In genomic region chr10:99734111-99734510, GRCh38 we compare ENCODE assay signal across 8 cellular contexts. TPM values are rescaled to one million over a fixed set of nuclear protein-coding genes. Genes with fewer than 3 reads are reported as not detected.
DNase-seq lines count a peak whose midpoint lies in the region; ATAC-seq, FAIRE-seq and TF ChIP-seq lines count a peak whose summit lies in the region.
"Not testable (repeated sequence)": the region's sequence is repeated elsewhere in the genome, so short reads cannot be mapped to it uniquely, and the experiment has no call there.

No MANE protein-coding gene starts in this region.

- not testable (repeated sequence) for BruUV-seq in Panc1 (replicated peaks; lab: Mats Ljungman, UMichigan); HepG2 (replicated peaks; lab: Mats Ljungman, UMichigan)

- H3K4me3 Mint-ChIP-seq in activated T-helper 1 cell treated with anti-CD3 and anti-CD28 coated beads, Interleukin-12 subunit alpha, Interleukin-12 subunit beta, Interleukin-2, Interleukin-4 antibody, amounts not matched to agents 30 ng/mL and 10 ng/mL and 1 ng/mL, durations not matched to agents 14 hours and 24 hours and 36 hours, result peak overlapping the region; percentile 79
- not testable (repeated sequence) for H3K4me3 Mint-ChIP-seq in chondrocyte (ENCODE audit: unreplicated experiment)
- H3K4me3 Mint-ChIP-seq in neural crest cell, result peak overlapping the region; percentile 87

- not testable (repeated sequence) for H3K9me2 ChIP-seq in DOHH2 (replicated peaks; ENCODE audit: control insufficient read depth, low read length)

- H3K27me3 ChIP-seq in BLaER1 treated with 17β-estradiol and CSF1 and Interleukin-3, amounts not matched to agents 10 nM and 100 nM; DOHH2 (ENCODE audit: control insufficient read depth, low read length); Panc1 (ENCODE audit: control insufficient read depth, insufficient read depth, low read length); HepG2 (ENCODE audit: control insufficient read depth in 1 of 2, insufficient read depth in 2 of 2, low read length in 2 of 2); suprapubic skin: not testable (repeated sequence)

- H3K4me3 ChIP-seq in BLaER1 treated with 17β-estradiol and CSF1 and Interleukin-3, amounts not matched to agents 10 nM and 100 nM; DOHH2 (ENCODE audit: low read length); HepG2 (replicated peaks in 1 of 3; ENCODE audit: insufficient read depth in 1 of 3, low read depth in 2 of 3, low read length in 3 of 3): not testable (repeated sequence)
- peak overlapping the region in 1 of 2 experiments; percentile 93; a peak in 1 of 4 replicates for H3K4me3 ChIP-seq in Panc1 (ENCODE audit: low read depth in 2 of 2, low read length in 2 of 2)
- peak overlapping the region; percentile 73 for H3K4me3 ChIP-seq in suprapubic skin

- H3K27me3 Mint-ChIP-seq in activated T-helper 1 cell treated with anti-CD3 and anti-CD28 coated beads, Interleukin-12 subunit alpha, Interleukin-12 subunit beta, Interleukin-2, Interleukin-4 antibody, amounts not matched to agents 30 ng/mL and 10 ng/mL and 1 ng/mL, durations not matched to agents 14 hours and 24 hours and 36 hours (ENCODE audit: insufficient read depth); chondrocyte (ENCODE audit: low read depth); neural crest cell (ENCODE audit: low read depth): not testable (repeated sequence)

- H3K9me3 ChIP-seq in BLaER1 treated with 17β-estradiol and CSF1 and Interleukin-3, amounts not matched to agents 10 nM and 100 nM (replicated peaks in 1 of 11), result peaks cover 2 to 18% (median 9%) of the 10 kb centered on the region in 11 experiments; a peak in 18 of 22 replicates
- H3K9me3 ChIP-seq in DOHH2 (ENCODE audit: control insufficient read depth, insufficient read depth, low read length); Panc1 (ENCODE audit: control insufficient read depth, insufficient read depth, low read depth, low read length); HepG2 (ENCODE audit: low read length); suprapubic skin: not testable (repeated sequence)

- peaks cover 18 to 34% (median 28%) of the 10 kb centered on the region in 10 experiments for H3K4me1 ChIP-seq in BLaER1 treated with 17β-estradiol and CSF1 and Interleukin-3, amounts not matched to agents 10 nM and 100 nM
- H3K4me1 ChIP-seq in DOHH2 (ENCODE audit: control insufficient read depth, low read length), result peaks cover 22% of the 10 kb centered on the region
- peaks cover 22% of the 10 kb centered on the region for H3K4me1 ChIP-seq in Panc1 (ENCODE audit: control insufficient read depth, insufficient read depth, low read length)
- H3K4me1 ChIP-seq in HepG2 (ENCODE audit: insufficient read depth, low read length), result peaks cover 30% of the 10 kb centered on the region
- H3K4me1 ChIP-seq in suprapubic skin, result peaks cover 26% of the 10 kb centered on the region

- peak overlapping the region; percentile 64 to 91 (median 84); a peak in 14 of 22 replicates for H3K4me2 ChIP-seq in BLaER1 treated with 17β-estradiol and CSF1 and Interleukin-3, amounts not matched to agents 10 nM and 100 nM
- 0 out of 2 replicates have a peak overlapping the region, but pooled peaks have one; percentile 86 for H3K4me2 ChIP-seq in DOHH2 (ENCODE audit: low read length)
- peak overlapping the region; percentile 82; the same call in 1 of the 2 replicates for H3K4me2 ChIP-seq in HepG2 (ENCODE audit: low read depth, low read length)

- H3K79me2 ChIP-seq in DOHH2 (ENCODE audit: control insufficient read depth, low read length) (peaks cover 70% of the 10 kb centered on the region), HepG2 (ENCODE audit: insufficient read depth, low read length) (peaks cover 27% of the 10 kb centered on the region)

- H2AFZ ChIP-seq in HepG2 (ENCODE audit: low read length), result not testable (repeated sequence)

- not testable (repeated sequence) for ATAC-seq in Panc1, HepG2

- WGBS in HepG2 (ENCODE audit: low lambda C conversion rate), result 97% methylated on average over 10 of the region's 10 CpGs
- 96% methylated on average over 10 of the region's 10 CpGs for WGBS in suprapubic skin

- TF ChIP-seq EP300 in HepG2 (IDR thresholded peaks at IDR 0.05; ENCODE audit: low read depth in 2 of 2, low read length in 2 of 2); HepG2 (CRISPR knock-in tag; IDR thresholded peaks at IDR 0.05; ENCODE audit: borderline replicate concordance); suprapubic skin (IDR thresholded peaks at IDR 0.05): not testable (repeated sequence)

- H4K20me1 ChIP-seq in BLaER1 treated with 17β-estradiol and CSF1 and Interleukin-3, amounts not matched to agents 10 nM and 100 nM; DOHH2 (ENCODE audit: control insufficient read depth, insufficient read depth, low read depth, low read length); HepG2 (ENCODE audit: insufficient read depth, low read length): not testable (repeated sequence)

- H3K36me3 ChIP-seq in BLaER1 treated with 17β-estradiol and CSF1 and Interleukin-3, amounts not matched to agents 10 nM and 100 nM, result peaks cover 32 to 52% (median 43%) of the 10 kb centered on the region in 11 experiments
- peaks cover 63% of the 10 kb centered on the region for H3K36me3 ChIP-seq in DOHH2 (ENCODE audit: control insufficient read depth, low read length)
- H3K36me3 ChIP-seq in Panc1 (ENCODE audit: control insufficient read depth, insufficient read depth, low read length), result peaks cover 29% of the 10 kb centered on the region
- peaks cover 3 to 13% of the 10 kb centered on the region in 2 experiments; a peak in 2 of 5 replicates for H3K36me3 ChIP-seq in HepG2 (replicated peaks in 1 of 2; ENCODE audit: control insufficient read depth in 1 of 2, insufficient read depth in 2 of 2, low read length in 2 of 2)
- peaks cover 26% of the 10 kb centered on the region for H3K36me3 ChIP-seq in suprapubic skin

- not testable (repeated sequence) for H3F3A ChIP-seq in DOHH2 (ENCODE audit: control insufficient read depth, insufficient read depth)

- H3K9ac ChIP-seq in BLaER1 treated with 17β-estradiol and CSF1 and Interleukin-3, amounts not matched to agents 10 nM and 100 nM; HepG2 (ENCODE audit: insufficient read depth, low read depth, low read length): not testable (repeated sequence)

- not testable (repeated sequence) for DNase-seq in Panc1 (ENCODE audit: low read depth, low spot score); activated T-helper 1 cell treated with anti-CD3 and anti-CD28 coated beads, Interleukin-12 subunit alpha, Interleukin-12 subunit beta, Interleukin-2, Interleukin-4 antibody, amounts not matched to agents 30 ng/mL and 10 ng/mL and 1 ng/mL, durations not matched to agents 14 hours and 24 hours and 36 hours (ENCODE audit: low spot score); chondrocyte (ENCODE audit: low spot score); HepG2 (ENCODE audit: low spot score); neural crest cell (ENCODE audit: low read depth, low spot score); suprapubic skin (ENCODE audit: low spot score in 2 of 2)

- CTCF ChIA-PET in Panc1 (lab: Charles Lee); HepG2 (lab: Yijun Ruan, JAX; ENCODE audit: low intra/inter-chr PET ratio, low total read pairs): not testable (repeated sequence)

- not testable (repeated sequence) for TF ChIP-seq CTCF in DOHH2 (IDR thresholded peaks at IDR 0.05; ENCODE audit: low read depth, low read length, poor library complexity, severe bottlenecking); Panc1 (IDR thresholded peaks at IDR 0.05); chondrocyte (IDR thresholded peaks at IDR 0.05); HepG2 (CRISPR knock-in tag; IDR thresholded peaks at IDR 0.05); neural crest cell (conservative IDR thresholded peaks at IDR 0.05); suprapubic skin (IDR thresholded peaks at IDR 0.05)

- peaks cover 38% of the 10 kb centered on the region for H3K4me1 Mint-ChIP-seq in activated T-helper 1 cell treated with anti-CD3 and anti-CD28 coated beads, Interleukin-12 subunit alpha, Interleukin-12 subunit beta, Interleukin-2, Interleukin-4 antibody, amounts not matched to agents 30 ng/mL and 10 ng/mL and 1 ng/mL, durations not matched to agents 14 hours and 24 hours and 36 hours (ENCODE audit: low read depth)
- H3K4me1 Mint-ChIP-seq in chondrocyte (ENCODE audit: low read depth) (peaks cover 18% of the 10 kb centered on the region), neural crest cell (peaks cover 21% of the 10 kb centered on the region)

- POLR2A ChIA-PET in Panc1 (lab: Charles Lee), result not testable (repeated sequence)
- POLR2A ChIA-PET in HepG2 (lab: Yijun Ruan, JAX), result interaction anchor here (0.6 to 3.7 kb wide), 5 partner anchors 21 to 112 kb away, joined by 3 to 73 read pairs (median 20); partner anchors contain the start of gene ABCC2

- intact Hi-C loops in Panc1 (cut with micrococcal nuclease; ENCODE audit: unreplicated experiment); HepG2 (cut with micrococcal nuclease; ENCODE audit: unreplicated experiment): not testable (repeated sequence)
- intact Hi-C loops in activated T-helper 1 cell treated with anti-CD3 and anti-CD28 coated beads, Interleukin-12 subunit alpha, Interleukin-12 subunit beta, Interleukin-2, Interleukin-4 antibody, amounts not matched to agents 30 ng/mL and 10 ng/mL and 1 ng/mL, durations not matched to agents 14 hours and 24 hours and 36 hours (cut with micrococcal nuclease), result loop anchor here (5.0 to 10.0 kb wide), 3 partner anchors 273 to 801 kb away; partner anchors contain the start of genes BLOC1S2, DNMBP and HIF1AN

- in situ Hi-C loops in Panc1 (cut with HindIII; ENCODE audit: low pct_unique_long_range_greater_than_20kb, low sequenced_read_pairs), result not testable (repeated sequence)
- in situ Hi-C loops in HepG2 (cut with HindIII; ENCODE audit: extremely low pct_ligation_motif_present, low pct_unique_long_range_greater_than_20kb), result loop anchor here (5.0 kb wide), 1 partner anchor 48 kb away; the partner anchor contains the start of gene ABCC2

- not testable (repeated sequence) for TF ChIP-seq RAD21 in HepG2 (CRISPR knock-in tag; IDR thresholded peaks at IDR 0.05)

- H3K27ac ChIP-seq in BLaER1 treated with 17β-estradiol and CSF1 and Interleukin-3, amounts not matched to agents 10 nM and 100 nM; DOHH2 (ENCODE audit: low read depth, low read length); HepG2 (ENCODE audit: extremely low read length, insufficient read depth, low read length); suprapubic skin: not testable (repeated sequence)
- peak overlapping the region; percentile 98 for H3K27ac ChIP-seq in Panc1 (ENCODE audit: low read length)

- not testable (repeated sequence) for TF ChIP-seq POLR2A in HepG2 (IDR thresholded peaks at IDR 0.05; ENCODE audit: insufficient read depth in 1 of 2, low read depth in 2 of 2, low read length in 2 of 2); suprapubic skin (IDR thresholded peaks at IDR 0.05)

- H3K36me3 Mint-ChIP-seq in activated T-helper 1 cell treated with anti-CD3 and anti-CD28 coated beads, Interleukin-12 subunit alpha, Interleukin-12 subunit beta, Interleukin-2, Interleukin-4 antibody, amounts not matched to agents 30 ng/mL and 10 ng/mL and 1 ng/mL, durations not matched to agents 14 hours and 24 hours and 36 hours (ENCODE audit: low read depth), result peaks cover 30% of the 10 kb centered on the region
- H3K36me3 Mint-ChIP-seq in chondrocyte (ENCODE audit: low read depth), result not testable (repeated sequence)
- peaks cover 15% of the 10 kb centered on the region for H3K36me3 Mint-ChIP-seq in neural crest cell (ENCODE audit: low read depth)

- FAIRE-seq in HepG2 (lab: Jason Lieb, UNC), result not testable (repeated sequence)

- not testable (repeated sequence) for H3K9me3 Mint-ChIP-seq in activated T-helper 1 cell treated with anti-CD3 and anti-CD28 coated beads, Interleukin-12 subunit alpha, Interleukin-12 subunit beta, Interleukin-2, Interleukin-4 antibody, amounts not matched to agents 30 ng/mL and 10 ng/mL and 1 ng/mL, durations not matched to agents 14 hours and 24 hours and 36 hours; chondrocyte (ENCODE audit: low read depth); neural crest cell

- not testable (repeated sequence) for H3K27ac Mint-ChIP-seq in activated T-helper 1 cell treated with anti-CD3 and anti-CD28 coated beads, Interleukin-12 subunit alpha, Interleukin-12 subunit beta, Interleukin-2, Interleukin-4 antibody, amounts not matched to agents 30 ng/mL and 10 ng/mL and 1 ng/mL, durations not matched to agents 14 hours and 24 hours and 36 hours; neural crest cell (ENCODE audit: unreplicated experiment)
- peak overlapping the region; percentile 2 for H3K27ac Mint-ChIP-seq in chondrocyte (ENCODE audit: unreplicated experiment)

RNA-seq across cellular contexts. Expression of gene CUTC, which starts 2.1 kb away (rescaled TPM):
- total RNA-seq in Panc1 (2021; ENCODE audit: unreplicated experiment), result 37.0 TPM
- 32.5 TPM for polyA plus RNA-seq in Panc1 (2012; ENCODE audit: insufficient read length)
- total RNA-seq in activated T-helper 1 cell treated with anti-CD3 and anti-CD28 coated beads, Interleukin-12 subunit alpha, Interleukin-12 subunit beta, Interleukin-2, Interleukin-4 antibody, amounts not matched to agents 30 ng/mL and 10 ng/mL and 1 ng/mL, durations not matched to agents 14 hours and 24 hours and 36 hours, result 42.2 and 45.4 TPM in 2 replicates
- 14.4 to 19.1 TPM (median 14.5 TPM) in 3 replicates for total RNA-seq in chondrocyte
- 25.8 and 36.5 TPM in 2 replicates for total RNA-seq in HepG2 (2016; rRNA removed; fragmentation: Illumina TruSeq; extraction: Trizol)
- total RNA-seq in HepG2 (2016; cell fraction: cytosol; rRNA removed; fragmentation: Illumina TruSeq; extraction: Trizol; ENCODE audit: low read depth), result 6.6 and 6.8 TPM in 2 replicates
- 28.5 and 37.2 TPM in 2 replicates for total RNA-seq in HepG2 (2016; cell fraction: insoluble cytoplasmic fraction; rRNA removed; fragmentation: Illumina TruSeq; extraction: Trizol)
- total RNA-seq in HepG2 (2016; cell fraction: membrane; rRNA removed; fragmentation: Illumina TruSeq; extraction: Trizol), result 10.7 and 13.4 TPM in 2 replicates
- total RNA-seq in HepG2 (2016; cell fraction: nucleus; rRNA removed; fragmentation: Illumina TruSeq; extraction: Trizol), result 17.5 and 20.5 TPM in 2 replicates
- 17.7 and 22.3 TPM in 2 replicates for polyA plus RNA-seq in HepG2 (2011; rRNA removed)
- 11.7 and 17.5 TPM in 2 replicates for polyA plus RNA-seq in HepG2 (2011; cell fraction: cytosol; rRNA removed)
- 13.6 and 18.8 TPM in 2 replicates for polyA plus RNA-seq in HepG2 (2011; cell fraction: nucleus; rRNA removed)
- polyA plus RNA-seq in HepG2 (2012), result 24.1 and 29.0 TPM in 2 replicates
- 4.9 and 6.1 TPM in 2 replicates for polyA plus RNA-seq in HepG2 (2016; cell fraction: cytosol; fragmentation: Illumina TruSeq; extraction: Trizol; ENCODE audit: low read depth)
- polyA plus RNA-seq in HepG2 (2016; cell fraction: insoluble cytoplasmic fraction; fragmentation: Illumina TruSeq; extraction: Trizol; ENCODE audit: low read depth), result 34.4 and 40.4 TPM in 2 replicates
- polyA plus RNA-seq in HepG2 (2016; cell fraction: membrane; fragmentation: Illumina TruSeq; extraction: Trizol; ENCODE audit: low read depth), result 9.0 and 10.3 TPM in 2 replicates
- 23.9 and 24.5 TPM in 2 replicates for polyA plus RNA-seq in HepG2 (2016; cell fraction: nucleus; fragmentation: Illumina TruSeq; extraction: Trizol; ENCODE audit: insufficient read depth, low read depth)
- 22.2 and 41.0 TPM in 2 replicates for polyA minus RNA-seq in HepG2 (2011; rRNA and poly(A)+ RNA removed; ENCODE audit: low replicate concordance)
- 6.5 and 6.7 TPM in 2 replicates for polyA minus RNA-seq in HepG2 (2011; cell fraction: cytosol; rRNA and poly(A)+ RNA removed)
- 30.2 and 32.3 TPM in 2 replicates for polyA minus RNA-seq in HepG2 (2011; cell fraction: nucleus; rRNA and poly(A)+ RNA removed)
- total RNA-seq in neural crest cell, result 17.6 and 17.9 TPM in 2 replicates
- 10 to 100 TPM; 10.3 to 27.4 (median 15.1) TPM for total RNA-seq in suprapubic skin

RNA-seq across cellular contexts. Expression of gene COX15, which starts 2.2 kb away (rescaled TPM):
- total RNA-seq in Panc1 (2021; ENCODE audit: unreplicated experiment) (62.9 TPM), chondrocyte (20.8 to 29.8 TPM (median 21.3 TPM) in 3 replicates), HepG2 (2016; rRNA removed; fragmentation: Illumina TruSeq; extraction: Trizol) (44.7 and 59.4 TPM in 2 replicates), neural crest cell (44.4 and 48.7 TPM in 2 replicates), suprapubic skin (10 to 100 TPM; 20.2 to 30.1 (median 25.6) TPM)
- polyA plus RNA-seq in Panc1 (2012; ENCODE audit: insufficient read length), result 34.9 TPM
- 36.7 and 38.1 TPM in 2 replicates for total RNA-seq in activated T-helper 1 cell treated with anti-CD3 and anti-CD28 coated beads, Interleukin-12 subunit alpha, Interleukin-12 subunit beta, Interleukin-2, Interleukin-4 antibody, amounts not matched to agents 30 ng/mL and 10 ng/mL and 1 ng/mL, durations not matched to agents 14 hours and 24 hours and 36 hours
- total RNA-seq in HepG2 (2016; cell fraction: cytosol; rRNA removed; fragmentation: Illumina TruSeq; extraction: Trizol; ENCODE audit: low read depth), result 4.9 and 5.6 TPM in 2 replicates
- 44.5 and 56.7 TPM in 2 replicates for total RNA-seq in HepG2 (2016; cell fraction: insoluble cytoplasmic fraction; rRNA removed; fragmentation: Illumina TruSeq; extraction: Trizol)
- total RNA-seq in HepG2 (2016; cell fraction: membrane; rRNA removed; fragmentation: Illumina TruSeq; extraction: Trizol), result 15.8 and 19.5 TPM in 2 replicates
- total RNA-seq in HepG2 (2016; cell fraction: nucleus; rRNA removed; fragmentation: Illumina TruSeq; extraction: Trizol), result 22.2 and 24.1 TPM in 2 replicates
- 17.4 and 19.2 TPM in 2 replicates for polyA plus RNA-seq in HepG2 (2011; rRNA removed)
- polyA plus RNA-seq in HepG2 (2011; cell fraction: cytosol; rRNA removed), result 8.0 and 11.2 TPM in 2 replicates
- 10.1 and 13.7 TPM in 2 replicates for polyA plus RNA-seq in HepG2 (2011; cell fraction: nucleus; rRNA removed)
- polyA plus RNA-seq in HepG2 (2012), result 16.0 and 25.6 TPM in 2 replicates
- polyA plus RNA-seq in HepG2 (2016; cell fraction: cytosol; fragmentation: Illumina TruSeq; extraction: Trizol; ENCODE audit: low read depth), result 3.4 and 4.0 TPM in 2 replicates
- polyA plus RNA-seq in HepG2 (2016; cell fraction: insoluble cytoplasmic fraction; fragmentation: Illumina TruSeq; extraction: Trizol; ENCODE audit: low read depth), result 40.4 and 40.7 TPM in 2 replicates
- polyA plus RNA-seq in HepG2 (2016; cell fraction: membrane; fragmentation: Illumina TruSeq; extraction: Trizol; ENCODE audit: low read depth), result 9.5 and 10.0 TPM in 2 replicates
- 25.7 and 26.1 TPM in 2 replicates for polyA plus RNA-seq in HepG2 (2016; cell fraction: nucleus; fragmentation: Illumina TruSeq; extraction: Trizol; ENCODE audit: insufficient read depth, low read depth)
- 18.4 and 29.2 TPM in 2 replicates for polyA minus RNA-seq in HepG2 (2011; rRNA and poly(A)+ RNA removed; ENCODE audit: low replicate concordance)
- 12.0 and 14.7 TPM in 2 replicates for polyA minus RNA-seq in HepG2 (2011; cell fraction: cytosol; rRNA and poly(A)+ RNA removed)
- 13.5 and 15.9 TPM in 2 replicates for polyA minus RNA-seq in HepG2 (2011; cell fraction: nucleus; rRNA and poly(A)+ RNA removed)

RNA-seq across cellular contexts. Expression of gene ABCC2, which starts 48.3 kb away (rescaled TPM):
- 6.5 TPM for total RNA-seq in Panc1 (2021; ENCODE audit: unreplicated experiment)
- polyA plus RNA-seq in Panc1 (2012; ENCODE audit: insufficient read length), result 1.1 TPM
- total RNA-seq in activated T-helper 1 cell treated with anti-CD3 and anti-CD28 coated beads, Interleukin-12 subunit alpha, Interleukin-12 subunit beta, Interleukin-2, Interleukin-4 antibody, amounts not matched to agents 30 ng/mL and 10 ng/mL and 1 ng/mL, durations not matched to agents 14 hours and 24 hours and 36 hours, result 0.83 and 1.3 TPM in 2 replicates
- total RNA-seq in chondrocyte, result 0.57 to 0.69 TPM (median 0.63 TPM) in 3 replicates
- total RNA-seq in HepG2 (2016; rRNA removed; fragmentation: Illumina TruSeq; extraction: Trizol), result 69.6 and 181 TPM in 2 replicates
- 31.3 and 40.8 TPM in 2 replicates for total RNA-seq in HepG2 (2016; cell fraction: cytosol; rRNA removed; fragmentation: Illumina TruSeq; extraction: Trizol; ENCODE audit: low read depth)
- total RNA-seq in HepG2 (2016; cell fraction: insoluble cytoplasmic fraction; rRNA removed; fragmentation: Illumina TruSeq; extraction: Trizol), result 67.7 and 182 TPM in 2 replicates
- 50.0 and 56.1 TPM in 2 replicates for total RNA-seq in HepG2 (2016; cell fraction: membrane; rRNA removed; fragmentation: Illumina TruSeq; extraction: Trizol)
- total RNA-seq in HepG2 (2016; cell fraction: nucleus; rRNA removed; fragmentation: Illumina TruSeq; extraction: Trizol), result 355 and 375 TPM in 2 replicates
- 494 and 497 TPM in 2 replicates for polyA plus RNA-seq in HepG2 (2011; rRNA removed)
- 143 and 146 TPM in 2 replicates for polyA plus RNA-seq in HepG2 (2011; cell fraction: cytosol; rRNA removed)
- polyA plus RNA-seq in HepG2 (2011; cell fraction: nucleus; rRNA removed), result 1,936 and 2,090 TPM in 2 replicates
- polyA plus RNA-seq in HepG2 (2012), result 190 and 211 TPM in 2 replicates
- 15.4 and 16.6 TPM in 2 replicates for polyA plus RNA-seq in HepG2 (2016; cell fraction: cytosol; fragmentation: Illumina TruSeq; extraction: Trizol; ENCODE audit: low read depth)
- polyA plus RNA-seq in HepG2 (2016; cell fraction: insoluble cytoplasmic fraction; fragmentation: Illumina TruSeq; extraction: Trizol; ENCODE audit: low read depth), result 60.6 and 62.7 TPM in 2 replicates
- polyA plus RNA-seq in HepG2 (2016; cell fraction: membrane; fragmentation: Illumina TruSeq; extraction: Trizol; ENCODE audit: low read depth), result 30.7 and 37.6 TPM in 2 replicates
- polyA plus RNA-seq in HepG2 (2016; cell fraction: nucleus; fragmentation: Illumina TruSeq; extraction: Trizol; ENCODE audit: insufficient read depth, low read depth), result 729 and 777 TPM in 2 replicates
- 436 and 561 TPM in 2 replicates for polyA minus RNA-seq in HepG2 (2011; rRNA and poly(A)+ RNA removed; ENCODE audit: low replicate concordance)
- 86.9 and 93.4 TPM in 2 replicates for polyA minus RNA-seq in HepG2 (2011; cell fraction: cytosol; rRNA and poly(A)+ RNA removed)
- 718 and 929 TPM in 2 replicates for polyA minus RNA-seq in HepG2 (2011; cell fraction: nucleus; rRNA and poly(A)+ RNA removed)
- 5.9 and 6.2 TPM in 2 replicates for total RNA-seq in neural crest cell
- total RNA-seq in suprapubic skin, result 1 to 10 TPM; 1.4 to 4.4 (median 2.7) TPM
